In the genomic region with DNA sequence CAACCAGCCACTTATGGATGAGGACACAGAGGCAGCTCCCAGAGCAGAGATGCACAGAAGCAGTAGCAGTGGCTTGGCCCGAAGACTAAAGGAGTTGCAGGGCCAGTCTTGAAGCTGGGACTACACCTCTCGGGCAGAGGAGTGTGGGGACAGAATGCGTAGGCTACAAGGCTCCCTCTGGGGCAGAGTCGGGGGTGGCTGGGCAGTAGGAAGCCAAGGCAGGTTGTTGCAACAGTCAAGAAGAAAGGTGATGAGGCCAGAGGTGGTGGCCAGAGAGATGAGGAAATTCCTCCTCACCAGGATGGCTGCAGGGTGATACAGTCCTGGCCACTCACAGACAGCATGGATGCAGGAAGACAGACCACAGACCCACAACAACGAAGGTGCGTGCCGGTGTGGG, we compare ENCODE assay signal across 1 cellular context.
TF ChIP-seq lines count a peak whose summit lies in the region.

No MANE protein-coding gene starts in this region.

TF ChIP-seq in GM23338, 12 proteins besides CTCF, POLR2A, EP300 and RAD21:
- TF ChIP-seq EZH2 (IDR thresholded peaks at IDR 0.05; ENCODE audit: low read depth, unreplicated experiment) (no peak), EZH2phosphoT487 (IDR thresholded peaks at IDR 0.05; ENCODE audit: unreplicated experiment) (no peak), POLR2AphosphoS5 (IDR thresholded peaks at IDR 0.05; ENCODE audit: low read depth) (no peak), NANOG (IDR thresholded peaks at IDR 0.05; ENCODE audit: borderline replicate concordance) (no peak), JUNB (IDR thresholded peaks at IDR 0.05; ENCODE audit: unreplicated experiment) (no peak), STAT1 (IDR thresholded peaks at IDR 0.05; ENCODE audit: unreplicated experiment) (no peak), ZNF114 (CRISPR knock-in tag; IDR thresholded peaks at IDR 0.05) (no peak), ZNF331 (CRISPR knock-in tag; IDR thresholded peaks at IDR 0.05; ENCODE audit: low read depth) (no peak), CREB1 (CRISPR knock-in tag; IDR thresholded peaks at IDR 0.05; ENCODE audit: low read depth) (no peak)
- TF ChIP-seq, protein P1, sequence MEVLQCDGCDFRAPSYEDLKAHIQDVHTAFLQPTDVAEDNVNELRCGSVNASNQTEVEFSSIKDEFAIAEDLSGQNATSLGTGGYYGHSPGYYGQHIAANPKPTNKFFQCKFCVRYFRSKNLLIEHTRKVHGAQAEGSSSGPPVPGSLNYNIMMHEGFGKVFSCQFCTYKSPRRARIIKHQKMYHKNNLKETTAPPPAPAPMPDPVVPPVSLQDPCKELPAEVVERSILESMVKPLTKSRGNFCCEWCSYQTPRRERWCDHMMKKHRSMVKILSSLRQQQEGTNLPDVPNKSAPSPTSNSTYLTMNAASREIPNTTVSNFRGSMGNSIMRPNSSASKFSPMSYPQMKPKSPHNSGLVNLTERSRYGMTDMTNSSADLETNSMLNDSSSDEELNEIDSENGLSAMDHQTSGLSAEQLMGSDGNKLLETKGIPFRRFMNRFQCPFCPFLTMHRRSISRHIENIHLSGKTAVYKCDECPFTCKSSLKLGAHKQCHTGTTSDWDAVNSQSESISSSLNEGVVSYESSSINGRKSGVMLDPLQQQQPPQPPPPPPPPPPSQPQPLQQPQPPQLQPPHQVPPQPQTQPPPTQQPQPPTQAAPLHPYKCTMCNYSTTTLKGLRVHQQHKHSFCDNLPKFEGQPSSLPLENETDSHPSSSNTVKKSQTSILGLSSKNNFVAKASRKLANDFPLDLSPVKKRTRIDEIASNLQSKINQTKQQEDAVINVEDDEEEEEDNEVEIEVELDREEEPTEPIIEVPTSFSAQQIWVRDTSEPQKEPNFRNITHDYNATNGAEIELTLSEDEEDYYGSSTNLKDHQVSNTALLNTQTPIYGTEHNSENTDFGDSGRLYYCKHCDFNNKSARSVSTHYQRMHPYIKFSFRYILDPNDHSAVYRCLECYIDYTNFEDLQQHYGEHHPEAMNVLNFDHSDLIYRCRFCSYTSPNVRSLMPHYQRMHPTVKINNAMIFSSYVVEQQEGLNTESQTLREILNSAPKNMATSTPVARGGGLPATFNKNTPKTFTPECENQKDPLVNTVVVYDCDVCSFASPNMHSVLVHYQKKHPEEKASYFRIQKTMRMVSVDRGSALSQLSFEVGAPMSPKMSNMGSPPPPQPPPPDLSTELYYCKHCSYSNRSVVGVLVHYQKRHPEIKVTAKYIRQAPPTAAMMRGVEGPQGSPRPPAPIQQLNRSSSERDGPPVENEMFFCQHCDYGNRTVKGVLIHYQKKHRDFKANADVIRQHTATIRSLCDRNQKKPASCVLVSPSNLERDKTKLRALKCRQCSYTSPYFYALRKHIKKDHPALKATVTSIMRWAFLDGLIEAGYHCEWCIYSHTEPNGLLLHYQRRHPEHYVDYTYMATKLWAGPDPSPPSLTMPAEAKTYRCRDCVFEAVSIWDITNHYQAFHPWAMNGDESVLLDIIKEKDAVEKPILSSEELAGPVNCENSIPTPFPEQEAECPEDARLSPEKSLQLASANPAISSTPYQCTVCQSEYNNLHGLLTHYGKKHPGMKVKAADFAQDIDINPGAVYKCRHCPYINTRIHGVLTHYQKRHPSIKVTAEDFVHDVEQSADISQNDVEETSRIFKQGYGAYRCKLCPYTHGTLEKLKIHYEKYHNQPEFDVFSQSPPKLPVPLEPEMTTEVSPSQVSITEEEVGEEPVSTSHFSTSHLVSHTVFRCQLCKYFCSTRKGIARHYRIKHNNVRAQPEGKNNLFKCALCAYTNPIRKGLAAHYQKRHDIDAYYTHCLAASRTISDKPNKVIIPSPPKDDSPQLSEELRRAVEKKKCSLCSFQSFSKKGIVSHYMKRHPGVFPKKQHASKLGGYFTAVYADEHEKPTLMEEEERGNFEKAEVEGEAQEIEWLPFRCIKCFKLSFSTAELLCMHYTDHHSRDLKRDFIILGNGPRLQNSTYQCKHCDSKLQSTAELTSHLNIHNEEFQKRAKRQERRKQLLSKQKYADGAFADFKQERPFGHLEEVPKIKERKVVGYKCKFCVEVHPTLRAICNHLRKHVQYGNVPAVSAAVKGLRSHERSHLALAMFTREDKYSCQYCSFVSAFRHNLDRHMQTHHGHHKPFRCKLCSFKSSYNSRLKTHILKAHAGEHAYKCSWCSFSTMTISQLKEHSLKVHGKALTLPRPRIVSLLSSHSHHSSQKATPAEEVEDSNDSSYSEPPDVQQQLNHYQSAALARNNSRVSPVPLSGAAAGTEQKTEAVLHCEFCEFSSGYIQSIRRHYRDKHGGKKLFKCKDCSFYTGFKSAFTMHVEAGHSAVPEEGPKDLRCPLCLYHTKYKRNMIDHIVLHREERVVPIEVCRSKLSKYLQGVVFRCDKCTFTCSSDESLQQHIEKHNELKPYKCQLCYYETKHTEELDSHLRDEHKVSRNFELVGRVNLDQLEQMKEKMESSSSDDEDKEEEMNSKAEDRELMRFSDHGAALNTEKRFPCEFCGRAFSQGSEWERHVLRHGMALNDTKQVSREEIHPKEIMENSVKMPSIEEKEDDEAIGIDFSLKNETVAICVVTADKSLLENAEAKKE (CRISPR knock-in tag; IDR thresholded peaks at IDR 0.05): no peak
- TF ChIP-seq, protein P2, sequence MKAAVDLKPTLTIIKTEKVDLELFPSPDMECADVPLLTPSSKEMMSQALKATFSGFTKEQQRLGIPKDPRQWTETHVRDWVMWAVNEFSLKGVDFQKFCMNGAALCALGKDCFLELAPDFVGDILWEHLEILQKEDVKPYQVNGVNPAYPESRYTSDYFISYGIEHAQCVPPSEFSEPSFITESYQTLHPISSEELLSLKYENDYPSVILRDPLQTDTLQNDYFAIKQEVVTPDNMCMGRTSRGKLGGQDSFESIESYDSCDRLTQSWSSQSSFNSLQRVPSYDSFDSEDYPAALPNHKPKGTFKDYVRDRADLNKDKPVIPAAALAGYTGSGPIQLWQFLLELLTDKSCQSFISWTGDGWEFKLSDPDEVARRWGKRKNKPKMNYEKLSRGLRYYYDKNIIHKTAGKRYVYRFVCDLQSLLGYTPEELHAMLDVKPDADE (IDR thresholded peaks at IDR 0.05): no peak
- TF ChIP-seq, protein P3, sequence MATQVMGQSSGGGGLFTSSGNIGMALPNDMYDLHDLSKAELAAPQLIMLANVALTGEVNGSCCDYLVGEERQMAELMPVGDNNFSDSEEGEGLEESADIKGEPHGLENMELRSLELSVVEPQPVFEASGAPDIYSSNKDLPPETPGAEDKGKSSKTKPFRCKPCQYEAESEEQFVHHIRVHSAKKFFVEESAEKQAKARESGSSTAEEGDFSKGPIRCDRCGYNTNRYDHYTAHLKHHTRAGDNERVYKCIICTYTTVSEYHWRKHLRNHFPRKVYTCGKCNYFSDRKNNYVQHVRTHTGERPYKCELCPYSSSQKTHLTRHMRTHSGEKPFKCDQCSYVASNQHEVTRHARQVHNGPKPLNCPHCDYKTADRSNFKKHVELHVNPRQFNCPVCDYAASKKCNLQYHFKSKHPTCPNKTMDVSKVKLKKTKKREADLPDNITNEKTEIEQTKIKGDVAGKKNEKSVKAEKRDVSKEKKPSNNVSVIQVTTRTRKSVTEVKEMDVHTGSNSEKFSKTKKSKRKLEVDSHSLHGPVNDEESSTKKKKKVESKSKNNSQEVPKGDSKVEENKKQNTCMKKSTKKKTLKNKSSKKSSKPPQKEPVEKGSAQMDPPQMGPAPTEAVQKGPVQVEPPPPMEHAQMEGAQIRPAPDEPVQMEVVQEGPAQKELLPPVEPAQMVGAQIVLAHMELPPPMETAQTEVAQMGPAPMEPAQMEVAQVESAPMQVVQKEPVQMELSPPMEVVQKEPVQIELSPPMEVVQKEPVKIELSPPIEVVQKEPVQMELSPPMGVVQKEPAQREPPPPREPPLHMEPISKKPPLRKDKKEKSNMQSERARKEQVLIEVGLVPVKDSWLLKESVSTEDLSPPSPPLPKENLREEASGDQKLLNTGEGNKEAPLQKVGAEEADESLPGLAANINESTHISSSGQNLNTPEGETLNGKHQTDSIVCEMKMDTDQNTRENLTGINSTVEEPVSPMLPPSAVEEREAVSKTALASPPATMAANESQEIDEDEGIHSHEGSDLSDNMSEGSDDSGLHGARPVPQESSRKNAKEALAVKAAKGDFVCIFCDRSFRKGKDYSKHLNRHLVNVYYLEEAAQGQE (IDR thresholded peaks at IDR 0.05; ENCODE audit: unreplicated experiment): no peak
